Comparison of ENCODE assay signal across 9 cellular contexts in the genomic region with DNA sequence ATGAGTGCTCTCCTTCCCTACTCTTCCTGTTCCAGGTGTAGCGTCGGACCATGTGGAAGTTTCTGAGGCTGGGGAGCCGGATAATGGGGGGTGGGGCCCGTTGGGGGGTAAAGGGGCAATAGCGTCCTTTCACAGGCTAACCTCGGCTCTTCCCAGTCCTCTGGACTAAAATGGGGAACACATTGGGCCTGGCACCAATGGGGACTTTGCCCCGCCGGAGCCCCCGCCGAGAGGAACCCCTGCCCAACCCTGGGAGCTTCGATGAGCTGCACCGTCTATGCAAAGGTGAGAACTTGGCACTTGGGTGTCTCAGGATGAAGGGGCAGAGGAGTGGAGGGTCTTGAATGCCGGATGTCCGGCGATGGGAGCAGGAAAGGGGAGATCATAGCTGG. TPM values are rescaled to one million over a fixed set of nuclear protein-coding genes. Genes with fewer than 3 reads are reported as not detected.
DNase-seq lines count a peak whose midpoint lies in the region; ATAC-seq, FAIRE-seq and TF ChIP-seq lines count a peak whose summit lies in the region.
"Had no signal": no experiment of that assay in that cellular context is flagged by ENCODE, and none has a peak within 500 bp of the region (broad histone marks: within the 10 kb centered on the region; RNA-seq: fewer than 3 reads in every experiment).

No MANE protein-coding gene starts in this region.

- H3K9me3 ChIP-seq in AG04450 (ENCODE audit: control insufficient read depth, insufficient read depth, low read length), result no peaks in the 10 kb centered on the region
- H3K9me3 ChIP-seq in HUES48 (ENCODE audit: control insufficient read depth, insufficient read depth, low read length), result no peaks in the 10 kb centered on the region
- H3K9me3 ChIP-seq in mononuclear cell (ENCODE audit: low read depth, low read length), result no peaks in the 10 kb centered on the region

- H3K4me3 ChIP-seq in AG04450 (ENCODE audit: low read depth, low read length), result peak overlapping the region; percentile 97
- peak overlapping the region; percentile 86 for H3K4me3 ChIP-seq in HUES48 (ENCODE audit: low read depth, low read length)
- H3K4me3 ChIP-seq in bronchial epithelial cell (ENCODE audit: low read depth, low read length), result peak overlapping the region; percentile 66
- peak overlapping the region; percentile 47 for H3K4me3 ChIP-seq in mononuclear cell (ENCODE audit: low read length)

- H3K36me3 ChIP-seq in HUES48 (ENCODE audit: control insufficient read depth, insufficient read depth, low read length) (peaks cover 25% of the 10 kb centered on the region), bronchial epithelial cell (ENCODE audit: control insufficient read depth, insufficient read depth, low read length) (peaks cover 11% of the 10 kb centered on the region)

- TF ChIP-seq CTCF in AG04450 (IDR thresholded peaks at IDR 0.05; ENCODE audit: low read depth, low read length) (no peak), bronchial epithelial cell (IDR thresholded peaks at IDR 0.05; ENCODE audit: insufficient read depth, low read length, severe bottlenecking) (no peak)

- H3K27ac ChIP-seq in AG04450 (ENCODE audit: low read depth, low read length), result no peak overlapping the region
- peak overlapping the region; percentile 7 for H3K27ac ChIP-seq in HUES48 (ENCODE audit: low read depth, low read length)

- DNase-seq in AG04450 (ENCODE audit: low read depth, low spot score) (no peak), bronchial epithelial cell (ENCODE audit: low read depth) (no peak), NCI-H774 (lab: John Stamatoyannopoulos, UW) (no peak)
- no peak for DNase-seq in activated CD4-positive, CD25-positive, alpha-beta regulatory T cell treated with anti-CD3 and anti-CD28 coated beads, Interleukin-2, amount 50 U/mL, for 72 hours

- ATAC-seq in HG03457 (IDR thresholded peaks at IDR 0.05; ENCODE audit: unreplicated experiment) (no peak), HG03039 (IDR thresholded peaks at IDR 0.05; ENCODE audit: unreplicated experiment) (no peak)

- POLR2A ChIA-PET in AG04450 (lab: Yijun Ruan, JAX), result interaction anchor here (0.6 to 1.9 kb wide), 7 partner anchors 10 to 99 kb away, joined by 3 to 13 read pairs (median 7); a partner anchor contains a TSS

- CTCF ChIA-PET in AG04450 (lab: Charles Lee), result interaction anchor here (0.6 to 8.9 kb wide), 40 partner anchors 10 to 1977 kb away, joined by 3 to 197 read pairs (median 6); a partner anchor contains a TSS

- H3K9ac ChIP-seq in HUES48 (ENCODE audit: low read depth, low read length), result peak overlapping the region; percentile 54; the same call in 1 of the 2 replicates

- no peak for FAIRE-seq in bronchial epithelial cell (lab: Jason Lieb, UNC)

- H3K27me3 ChIP-seq in AG04450 (ENCODE audit: control insufficient read depth, insufficient read depth, low read length) (no peaks in the 10 kb centered on the region), HUES48 (ENCODE audit: control insufficient read depth, insufficient read depth, low read length) (no peaks in the 10 kb centered on the region), bronchial epithelial cell (ENCODE audit: control insufficient read depth, insufficient read depth, low read length) (no peaks in the 10 kb centered on the region), mononuclear cell (ENCODE audit: insufficient read depth, low read length) (no peaks in the 10 kb centered on the region)

- H3K4me1 ChIP-seq in HUES48 (ENCODE audit: control insufficient read depth, insufficient read depth, low read length), result peaks cover 15% of the 10 kb centered on the region
- H3K4me1 ChIP-seq in mononuclear cell (ENCODE audit: insufficient read depth, low read length), result peaks cover 42% of the 10 kb centered on the region

RNA-seq across cellular contexts. Expression of a gene that starts 0.5 kb away (rescaled TPM):
- polyA plus RNA-seq in AG04450 (2011; rRNA removed), result 9.3 and 9.9 TPM in 2 replicates
- polyA minus RNA-seq in AG04450 (2011; rRNA and poly(A)+ RNA removed), result 18.7 and 26.7 TPM in 2 replicates
- total RNA-seq in bronchial epithelial cell, result 7.8 and 10.8 TPM in 2 replicates
- total RNA-seq in mononuclear cell, result 10.0 TPM

RNA-seq across cellular contexts. Expression of a gene that starts 2.9 kb away (rescaled TPM):
- polyA plus RNA-seq in AG04450 (2011; rRNA removed), result not detected in 2 replicates
- polyA minus RNA-seq in AG04450 (2011; rRNA and poly(A)+ RNA removed), result not detected in 2 replicates
- total RNA-seq in bronchial epithelial cell, result not detected in 2 replicates
- not detected for total RNA-seq in mononuclear cell

RNA-seq across cellular contexts. Expression of a gene that starts 11.2 kb away (rescaled TPM):
- polyA plus RNA-seq in AG04450 (2011; rRNA removed), result 0.37 and 0.66 TPM in 2 replicates
- 0.83 TPM in 1 of 2 replicates, not detected in the other for polyA minus RNA-seq in AG04450 (2011; rRNA and poly(A)+ RNA removed)
- total RNA-seq in bronchial epithelial cell, result 0.26 TPM in 2 replicates
- 190 TPM for total RNA-seq in mononuclear cell

RNA-seq across cellular contexts. Expression of a gene that starts 11.7 kb away (rescaled TPM):
- not detected in 2 replicates for polyA plus RNA-seq in AG04450 (2011; rRNA removed)
- not detected in 2 replicates for polyA minus RNA-seq in AG04450 (2011; rRNA and poly(A)+ RNA removed)
- not detected in 2 replicates for total RNA-seq in bronchial epithelial cell
- total RNA-seq in mononuclear cell, result 0.31 TPM
- total RNA-seq: left cardiac atrium had no signal

RNA-seq across cellular contexts. Expression of a gene that starts 24.1 kb away (rescaled TPM):
- polyA plus RNA-seq in AG04450 (2011; rRNA removed), result 150 and 155 TPM in 2 replicates
- 191 and 223 TPM in 2 replicates for polyA minus RNA-seq in AG04450 (2011; rRNA and poly(A)+ RNA removed)
- total RNA-seq in bronchial epithelial cell, result 131 and 132 TPM in 2 replicates
- 38.0 TPM for total RNA-seq in mononuclear cell

Comparison
In these comparisons a context has a peak if more than half of its experiments do, and no peak if none do; other contexts are left out.
1. H3K4me3 ChIP-seq: peak in every context shown above with its lines; median percentile 97 in AG04450; 86 in HUES48; 66 in bronchial epithelial cell; 47 in mononuclear cell.
2. RNA of a gene that starts 11.2 kb away (total RNA-seq): 190 TPM in mononuclear cell (single experiment); 0.26 TPM in bronchial epithelial cell; every median in the first group is over 100 times any median in the second.